ENCODE assay signal across 1 cellular context in genomic region chr2:169087757-169088379, GRCh38.
TF ChIP-seq lines count a peak whose summit lies in the region.

No MANE protein-coding gene starts in this region.

TF ChIP-seq in GM23338, 12 proteins besides CTCF, POLR2A, EP300 and RAD21 (continued from another document):
- TF ChIP-seq ZNF462 (CRISPR knock-in tag; IDR thresholded peaks at IDR 0.05) (no peak), EZH2phosphoT487 (IDR thresholded peaks at IDR 0.05; ENCODE audit: unreplicated experiment) (no peak), EZH2 (IDR thresholded peaks at IDR 0.05; ENCODE audit: low read depth, unreplicated experiment) (no peak), ETS1 (IDR thresholded peaks at IDR 0.05) (no peak), JUNB (IDR thresholded peaks at IDR 0.05; ENCODE audit: unreplicated experiment) (no peak), NANOG (IDR thresholded peaks at IDR 0.05; ENCODE audit: borderline replicate concordance) (no peak), STAT1 (IDR thresholded peaks at IDR 0.05; ENCODE audit: unreplicated experiment) (no peak)
